Comparison of ENCODE assay signal across 27 cellular contexts in genomic region chr5:93782978-93783377, GRCh38. TPM values are rescaled to one million over a fixed set of nuclear protein-coding genes. Genes with fewer than 3 reads are reported as not detected.
"Had no signal": no experiment of that assay in that cellular context is flagged by ENCODE, and none has a peak within 500 bp of the region (broad histone marks: within the 10 kb centered on the region; RNA-seq: fewer than 3 reads in every experiment).

No MANE protein-coding gene starts in this region.

- H3K36me3 ChIP-seq: adrenal gland, breast epithelium, colonic mucosa, thoracic aorta, upper lobe of left lung had no signal

- H3K9ac ChIP-seq: parathyroid adenoma had no signal

- H3K27me3 ChIP-seq: adrenal gland, breast epithelium, colonic mucosa, dorsolateral prefrontal cortex, esophagus muscularis mucosa, foreskin keratinocyte, upper lobe of left lung had no signal

- H3K79me2 ChIP-seq: parathyroid adenoma had no signal

- DNase-seq: activated CD4-positive, alpha-beta memory T cell treated with anti-CD3 and anti-CD28 coated beads for 36 hours; activated CD4-positive, alpha-beta T cell treated with anti-CD3 and anti-CD28 coated beads for 48 hours; activated gamma-delta T cell treated with Interleukin-2 at 50 U/mL for 16 hours; activated T-cell treated with anti-CD3 and anti-CD28 coated beads for 4 hours; adrenal gland; colonic mucosa; dorsolateral prefrontal cortex; foreskin keratinocyte; glutamatergic neuron; hypothalamus; left cardiac atrium; mesenchymal stem cell; right cardiac atrium; stimulated activated CD4-positive, alpha-beta T cell treated with anti-CD3 and anti-CD28 coated beads, Interleukin-2, amount 100 ng/mL, for 48 hours; stimulated activated CD8-positive, alpha-beta memory T cell treated with anti-CD3 and anti-CD28 coated beads, Interleukin-4, amount 100 ng/mL, for 48 hours; stimulated activated naive B cell treated with anti-CD40 and anti-IgM and Interleukin-4, amounts not matched to agents 10 μg/mL and 1 μg/mL and 100 μg/mL, for 72 hours; upper lobe of left lung had no signal

- H3K4me1 Mint-ChIP-seq: central memory CD8-positive, alpha-beta T cell; stimulated activated naive B cell treated with anti-CD40 and anti-IgM and Interleukin-4, amounts not matched to agents 10 μg/mL and 1 μg/mL and 100 μg/mL, for 72 hours had no signal

- H3K27ac Mint-ChIP-seq: activated CD4-positive, alpha-beta memory T cell treated with anti-CD3 and anti-CD28 coated beads for 36 hours; activated naive CD4-positive, alpha-beta T cell treated with anti-CD3 and anti-CD28 coated beads, Interleukin-2, amount 50 U/mL, for 72 hours; activated T-helper 1 cell treated with anti-CD3 and anti-CD28 coated beads, Interleukin-12 subunit alpha, Interleukin-12 subunit beta, Interleukin-2, Interleukin-4 antibody, amounts not matched to agents 30 ng/mL and 10 ng/mL and 1 ng/mL, durations not matched to agents 14 hours and 24 hours and 36 hours; nephron; stimulated activated naive B cell treated with anti-CD40 and anti-IgM and Interleukin-4, amounts not matched to agents 10 μg/mL and 1 μg/mL and 100 μg/mL, for 72 hours had no signal

- H3K9me3 Mint-ChIP-seq: activated CD4-positive, alpha-beta memory T cell treated with anti-CD3 and anti-CD28 coated beads for 36 hours; activated naive CD4-positive, alpha-beta T cell treated with anti-CD3 and anti-CD28 coated beads, Interleukin-2, amount 50 U/mL, for 72 hours; activated T-helper 1 cell treated with anti-CD3 and anti-CD28 coated beads, Interleukin-12 subunit alpha, Interleukin-12 subunit beta, Interleukin-2, Interleukin-4 antibody, amounts not matched to agents 30 ng/mL and 10 ng/mL and 1 ng/mL, durations not matched to agents 14 hours and 24 hours and 36 hours; central memory CD8-positive, alpha-beta T cell; nephron; stimulated activated naive B cell treated with anti-CD40 and anti-IgM and Interleukin-4, amounts not matched to agents 10 μg/mL and 1 μg/mL and 100 μg/mL, for 72 hours had no signal

- H3K27me3 Mint-ChIP-seq: activated CD4-positive, alpha-beta memory T cell treated with anti-CD3 and anti-CD28 coated beads for 36 hours; central memory CD8-positive, alpha-beta T cell; stimulated activated naive B cell treated with anti-CD40 and anti-IgM and Interleukin-4, amounts not matched to agents 10 μg/mL and 1 μg/mL and 100 μg/mL, for 72 hours had no signal

- H2AFZ ChIP-seq: parathyroid adenoma had no signal

- H3K4me3 Mint-ChIP-seq: activated CD4-positive, alpha-beta memory T cell treated with anti-CD3 and anti-CD28 coated beads for 36 hours; activated T-helper 1 cell treated with anti-CD3 and anti-CD28 coated beads, Interleukin-12 subunit alpha, Interleukin-12 subunit beta, Interleukin-2, Interleukin-4 antibody, amounts not matched to agents 30 ng/mL and 10 ng/mL and 1 ng/mL, durations not matched to agents 14 hours and 24 hours and 36 hours; central memory CD8-positive, alpha-beta T cell; nephron; stimulated activated naive B cell treated with anti-CD40 and anti-IgM and Interleukin-4, amounts not matched to agents 10 μg/mL and 1 μg/mL and 100 μg/mL, for 72 hours had no signal

- H3K4me1 ChIP-seq: breast epithelium, colonic mucosa, foreskin keratinocyte, parathyroid adenoma, upper lobe of left lung had no signal

- H3K9me3 ChIP-seq: adrenal gland, breast epithelium, colonic mucosa, esophagus muscularis mucosa, thoracic aorta, upper lobe of left lung had no signal

- H3K27ac ChIP-seq: adrenal gland, breast epithelium, colonic mucosa, dorsolateral prefrontal cortex, esophagus muscularis mucosa, foreskin keratinocyte, parathyroid adenoma, SK-N-MC, skin epidermis, thoracic aorta, upper lobe of left lung had no signal

- ATAC-seq: activated naive CD4-positive, alpha-beta T cell treated with anti-CD3 and anti-CD28 coated beads, Interleukin-2, amount 50 U/mL, for 72 hours; foreskin keratinocyte; left cardiac atrium; right cardiac atrium; stimulated activated naive B cell treated with anti-CD40 and anti-IgM and Interleukin-4, amounts not matched to agents 10 μg/mL and 1 μg/mL and 100 μg/mL, for 72 hours had no signal

- H3K4me3 ChIP-seq: adrenal gland, breast epithelium, colonic mucosa, dorsolateral prefrontal cortex, esophagus muscularis mucosa, SK-N-MC, skin epidermis, thoracic aorta, upper lobe of left lung had no signal

RNA-seq across cellular contexts. Expression of gene POU5F2, which starts 41.6 kb away (rescaled TPM):
- polyA plus RNA-seq: foreskin keratinocyte had no signal
